Comparison of ENCODE assay signal across 8 cellular contexts in the genomic region with DNA sequence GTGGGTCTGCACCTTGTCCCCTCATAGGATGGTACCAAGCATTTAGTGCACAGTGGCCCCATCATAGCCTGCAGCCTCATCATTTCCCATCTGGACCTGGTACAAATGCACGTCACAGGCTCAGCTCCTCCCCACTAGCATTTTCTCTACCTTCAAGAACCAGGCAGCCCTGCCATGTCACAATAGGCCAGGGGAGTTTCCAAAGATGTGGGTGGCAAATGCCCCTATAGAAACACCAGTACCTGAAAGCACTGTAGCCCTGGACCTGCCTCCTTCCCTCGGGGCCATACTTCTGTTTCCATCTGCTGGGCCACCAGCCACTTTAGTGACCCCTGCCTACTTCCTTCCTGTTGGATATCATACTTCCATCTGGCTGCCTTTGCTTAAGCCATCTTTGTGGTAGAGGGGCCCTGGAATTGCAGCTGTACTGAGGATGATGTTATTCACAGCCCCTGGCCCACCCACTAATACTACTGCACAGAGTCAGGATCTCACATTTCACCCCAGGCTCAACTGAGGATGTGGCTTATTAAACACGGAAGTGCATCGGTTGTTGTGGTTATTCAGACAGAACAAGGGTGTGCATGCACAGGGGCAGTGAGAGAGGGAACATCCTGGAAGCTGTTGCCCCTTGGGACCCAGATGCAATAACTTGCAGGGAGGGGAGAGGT. TPM values are rescaled to one million over a fixed set of nuclear protein-coding genes. Genes with fewer than 3 reads are reported as not detected.
DNase-seq lines count a peak whose midpoint lies in the region; TF ChIP-seq lines count a peak whose summit lies in the region.

No MANE protein-coding gene starts in this region.

- peak overlapping the region; percentile 90 for H3K27ac Mint-ChIP-seq in activated T-cell treated with anti-CD3 and anti-CD28 coated beads, Interleukin-2, amount 50 U/mL, for 24 hours

- H3K4me1 ChIP-seq in muscle layer of duodenum (ENCODE audit: control insufficient read depth in 1 of 2, insufficient read depth in 2 of 2, low read length in 2 of 2) (peaks cover 16 to 17% of the 10 kb centered on the region in 2 donors), thyroid gland (peaks cover 18 to 20% of the 10 kb centered on the region in 2 donors)

- peaks cover 69% of the 10 kb centered on the region for H3K36me3 Mint-ChIP-seq in activated T-cell treated with anti-CD3 and anti-CD28 coated beads, Interleukin-2, amount 50 U/mL, for 24 hours (ENCODE audit: low read depth)

- 27 to 55% methylated on average over 4 of the region's 4 CpGs for WGBS in thyroid gland, 2 donors

- H3K27me3 Mint-ChIP-seq in activated T-cell treated with anti-CD3 and anti-CD28 coated beads, Interleukin-2, amount 50 U/mL, for 24 hours: no peaks in the 10 kb centered on the region

- intact Hi-C loops in thyroid gland (cut with DNase I): loop anchor here (2.0 kb wide), 1 partner anchor 33 kb away; no protein-coding TSS in a partner anchor

- H3K27ac ChIP-seq in muscle layer of duodenum (ENCODE audit: low read length) (peak overlapping the region; percentile 26), thyroid gland (peak overlapping the region in 2 of 3 donors; percentile 18 to 46)

- H3K36me3 ChIP-seq in muscle layer of duodenum (ENCODE audit: control insufficient read depth in 1 of 2, insufficient read depth in 2 of 2, low read length in 2 of 2) (peaks cover 13 to 41% of the 10 kb centered on the region in 2 donors), thyroid gland (peaks cover 0 to 4% of the 10 kb centered on the region in 2 donors)

- no peak for TF ChIP-seq CTCF in thyroid gland (IDR thresholded peaks at IDR 0.05)

- TF ChIP-seq POLR2A in thyroid gland (IDR thresholded peaks at IDR 0.05): no peak

- peak overlapping the region; percentile 32 for H3K4me3 Mint-ChIP-seq in activated T-cell treated with anti-CD3 and anti-CD28 coated beads, Interleukin-2, amount 50 U/mL, for 24 hours

- peaks cover 62% of the 10 kb centered on the region for H3K4me1 Mint-ChIP-seq in activated T-cell treated with anti-CD3 and anti-CD28 coated beads, Interleukin-2, amount 50 U/mL, for 24 hours (ENCODE audit: low read depth)

- H3K27me3 ChIP-seq in muscle layer of duodenum (ENCODE audit: low read depth, low read length) (no peaks in the 10 kb centered on the region), thyroid gland (no peaks in the 10 kb centered on the region)

- peak; percentile 88 to 92 for DNase-seq in AML-193 (lab: John Stamatoyannopoulos, UW)
- DNase-seq in NK-92 (lab: John Stamatoyannopoulos, UW; ENCODE audit: unreplicated experiment): peak; percentile 18
- peak; percentile 64 for DNase-seq in activated T-cell treated with anti-CD3 and anti-CD28 coated beads, Interleukin-2, amount 50 U/mL, for 24 hours
- no peak for DNase-seq in thyroid gland
- no peak for DNase-seq in GOT3 (lab: John Stamatoyannopoulos, UW)
- no peak for DNase-seq in EL
- no peak for DNase-seq in NCI-H774 (lab: John Stamatoyannopoulos, UW)

- H3K9me3 Mint-ChIP-seq in activated T-cell treated with anti-CD3 and anti-CD28 coated beads, Interleukin-2, amount 50 U/mL, for 24 hours: no peaks in the 10 kb centered on the region

- no peaks in the 10 kb centered on the region for H3K9me3 ChIP-seq in muscle layer of duodenum (ENCODE audit: control insufficient read depth in 1 of 2, low read length in 2 of 2)
- H3K9me3 ChIP-seq in thyroid gland: no peaks in the 10 kb centered on the region

- H3K4me3 ChIP-seq in muscle layer of duodenum (ENCODE audit: low read depth in 1 of 2, low read length in 2 of 2) (no peak overlapping the region), thyroid gland (replicated peaks in 1 of 3) (no peak overlapping the region)

RNA-seq across cellular contexts. Expression of a gene that starts 3.8 kb away (rescaled TPM):
- 100 to 1,000 TPM in 2 of 4 donors, 10 to 100 TPM in 2; 50.4 to 177 (median 94.8) TPM for total RNA-seq in thyroid gland

RNA-seq across cellular contexts. Expression of a gene that starts 4.3 kb away (rescaled TPM):
- 100 to 1,000 TPM; 437 to 789 (median 587) TPM for total RNA-seq in thyroid gland

RNA-seq across cellular contexts. Expression of a gene that starts 6.2 kb away (rescaled TPM):
- 1 to 10 TPM; 3.5 to 7.9 (median 5.9) TPM for total RNA-seq in thyroid gland

RNA-seq across cellular contexts. Expression of a gene that starts 13.1 kb away (rescaled TPM):
- 10 to 100 TPM; 10.7 to 20.9 (median 16.7) TPM for total RNA-seq in thyroid gland

RNA-seq across cellular contexts. Expression of a gene that starts 54.0 kb away (rescaled TPM):
- 10 to 100 TPM; 55.1 to 86.7 (median 79.6) TPM for total RNA-seq in thyroid gland

Comparison
In these comparisons a context has a peak if more than half of its experiments do, and no peak if none do; other contexts are left out.
1. DNase-seq: peak in AML-193 (2 of 2), NK-92 (single experiment) and activated T-cell treated with anti-CD3 and anti-CD28 coated beads, Interleukin-2, amount 50 U/mL, for 24 hours (single experiment); none in thyroid gland (0 of 2), GOT3 (single experiment), EL (single experiment) and NCI-H774 (single experiment).